8 cellular contexts compared by ENCODE assay signal in genomic region chr17:81429353-81429774, GRCh38. TPM values are rescaled to one million over a fixed set of nuclear protein-coding genes. Genes with fewer than 3 reads are reported as not detected.
DNase-seq lines count a peak whose midpoint lies in the region; ATAC-seq and TF ChIP-seq lines count a peak whose summit lies in the region.

No MANE protein-coding gene starts in this region.

- H3K4me3 Mint-ChIP-seq in stimulated activated effector memory CD8-positive, alpha-beta T cell treated with anti-CD3 and anti-CD28 coated beads, Interleukin-12 subunit alpha, Interleukin-12 subunit beta, amount 100 ng/mL, for 72 hours = no peak overlapping the region

- no peak overlapping the region for H3K27ac Mint-ChIP-seq in stimulated activated effector memory CD8-positive, alpha-beta T cell treated with anti-CD3 and anti-CD28 coated beads, Interleukin-12 subunit alpha, Interleukin-12 subunit beta, amount 100 ng/mL, for 72 hours

- in situ Hi-C loops in ACHN (cut with HindIII; ENCODE audit: low pct_ligation_motif_present, low pct_unique_long_range_greater_than_20kb, low sequenced_read_pairs) = no loop called here

- POLR2A ChIA-PET in GM10248 (lab: Yijun Ruan, JAX) = interaction anchor here (0.6 kb wide), 1 partner anchor 10 kb away, joined by 3 read pairs; no protein-coding TSS in a partner anchor

- no peak for TF ChIP-seq CTCF in GM10248 (IDR thresholded peaks at IDR 0.05; ENCODE audit: control extremely low read depth, extremely low read depth, low read depth, missing control alignments)

- no peaks in the 10 kb centered on the region for H3K9me3 Mint-ChIP-seq in stimulated activated effector memory CD8-positive, alpha-beta T cell treated with anti-CD3 and anti-CD28 coated beads, Interleukin-12 subunit alpha, Interleukin-12 subunit beta, amount 100 ng/mL, for 72 hours

- ATAC-seq in SK-N-SH treated with all-trans-retinoic acid at 6 μM for 48 hours (peak; percentile 84), Right ventricle myocardium superior (ENCODE audit: poor library complexity) (peak; percentile 83), GM19023 (IDR thresholded peaks at IDR 0.05; ENCODE audit: unreplicated experiment) (no peak)
- ATAC-seq in stimulated activated effector memory CD8-positive, alpha-beta T cell treated with anti-CD3 and anti-CD28 coated beads, Interleukin-12 subunit alpha, Interleukin-12 subunit beta, amount 100 ng/mL, for 72 hours = peak; percentile 29

- DNase-seq in ACHN = peak; percentile 86
- peak; percentile 65 for DNase-seq in HT1080 (ENCODE audit: low read depth)
- DNase-seq in Right ventricle myocardium superior = peak; percentile 90
- no peak for DNase-seq in stimulated activated effector memory CD8-positive, alpha-beta T cell treated with anti-CD3 and anti-CD28 coated beads, Interleukin-12 subunit alpha, Interleukin-12 subunit beta, amount 100 ng/mL, for 72 hours (ENCODE audit: low spot score in 2 of 2)
- no peak for DNase-seq in GM10248 (ENCODE audit: extremely low spot score)
- no peak for DNase-seq in NK-92 (lab: John Stamatoyannopoulos, UW; ENCODE audit: unreplicated experiment)

- CTCF ChIA-PET in GM10248 (lab: Yijun Ruan, JAX) = interaction anchor here (1.3 to 2.8 kb wide), 3 partner anchors 11 to 119 kb away, joined by 3 to 6 read pairs (median 4); no protein-coding TSS in a partner anchor

- intact Hi-C loops in Right ventricle myocardium superior (cut with DNase I) = no loop called here

- H3K4me1 Mint-ChIP-seq in stimulated activated effector memory CD8-positive, alpha-beta T cell treated with anti-CD3 and anti-CD28 coated beads, Interleukin-12 subunit alpha, Interleukin-12 subunit beta, amount 100 ng/mL, for 72 hours = peaks cover 6% of the 10 kb centered on the region

- H3K36me3 Mint-ChIP-seq in stimulated activated effector memory CD8-positive, alpha-beta T cell treated with anti-CD3 and anti-CD28 coated beads, Interleukin-12 subunit alpha, Interleukin-12 subunit beta, amount 100 ng/mL, for 72 hours = no peaks in the 10 kb centered on the region

TF ChIP-seq in SK-N-SH treated with all-trans-retinoic acid at 6 μM for 48 hours, 23 proteins besides CTCF, POLR2A, EP300 and RAD21:
- TF ChIP-seq BACH2 (CRISPR knock-in tag; IDR thresholded peaks at IDR 0.05; ENCODE audit: borderline replicate concordance) (no peak), ZFP3 (CRISPR knock-in tag; IDR thresholded peaks at IDR 0.05) (no peak), GLIS3 (CRISPR knock-in tag; IDR thresholded peaks at IDR 0.05) (no peak; the same call in 1 of the 2 replicates), PATZ1 (CRISPR knock-in tag; IDR thresholded peaks at IDR 0.05; ENCODE audit: borderline replicate concordance) (peak; percentile 74; the same call in 1 of the 2 replicates), ISL1 (CRISPR knock-in tag; IDR thresholded peaks at IDR 0.05) (no peak), TOX (CRISPR knock-in tag; IDR thresholded peaks at IDR 0.05; ENCODE audit: borderline replicate concordance) (no peak), RARB (CRISPR knock-in tag; IDR thresholded peaks at IDR 0.05) (no peak), CREB5 (CRISPR knock-in tag; IDR thresholded peaks at IDR 0.05; ENCODE audit: low read depth) (no peak), TCF4 (CRISPR knock-in tag; IDR thresholded peaks at IDR 0.05; ENCODE audit: borderline replicate concordance) (peak; percentile 74; the same call in 1 of the 2 replicates), ZNF70 (CRISPR knock-in tag; IDR thresholded peaks at IDR 0.05) (no peak)

RNA-seq across cellular contexts. Expression of gene BAHCC1, which starts 34.1 kb away (rescaled TPM):
- 0.43 TPM in 2 replicates for total RNA-seq in HT1080 (2014; rRNA removed; shearing (Covaris generic))
- polyA plus RNA-seq in HT1080 (2015; cell fraction: cytosol; rRNA removed) = 0.27 and 0.81 TPM in 2 replicates
- 1.2 and 1.9 TPM in 2 replicates for polyA plus RNA-seq in HT1080 (2015; cell fraction: nucleus; rRNA removed)
- total RNA-seq in Right ventricle myocardium superior = 8.0 TPM

Comparison
In these comparisons a context has a peak if more than half of its experiments do, and no peak if none do; other contexts are left out.
1. DNase-seq: peak in ACHN (single experiment), HT1080 (single experiment) and Right ventricle myocardium superior (single experiment); none in stimulated activated effector memory CD8-positive, alpha-beta T cell treated with anti-CD3 and anti-CD28 coated beads, Interleukin-12 subunit alpha, Interleukin-12 subunit beta, amount 100 ng/mL, for 72 hours (0 of 2), GM10248 (single experiment) and NK-92 (single experiment).